In genomic region chr2:151207100-151207499, GRCh38 we compare ENCODE assay signal across 11 cellular contexts.
"Had no signal": no experiment of that assay in that cellular context is flagged by ENCODE, and none has a peak within 500 bp of the region (broad histone marks: within the 10 kb centered on the region; RNA-seq: fewer than 3 reads in every experiment).

No MANE protein-coding gene starts in this region.

- H3K27ac ChIP-seq: GM23248 had no signal

- H3K4me2 ChIP-seq: GM23338 had no signal

- H3K4me1 Mint-ChIP-seq: GM23338 had no signal

- H2AFZ ChIP-seq: GM23248, GM23338 had no signal

- FAIRE-seq: H1, H54 had no signal

- H3K9me3 Mint-ChIP-seq: GM23338, H9, HFFc6 had no signal

- H3K4me3 ChIP-seq: GM23248, GM23338, HAP-1 had no signal

- ATAC-seq: GM23338, HCT116 had no signal

- H3K4me3 Mint-ChIP-seq: GM23338, H9, HFFc6 had no signal

- H3K9ac ChIP-seq: GM23248 had no signal

- H3K36me3 ChIP-seq: HAP-1 had no signal

- H3K9me3 ChIP-seq: HAP-1 had no signal

- H3K27ac Mint-ChIP-seq: GM23338, H9, HFFc6 had no signal

- DNase-seq: GM23248, GOT3, H7, H9, HCEC 1CT, HFFc6 had no signal
